In the genomic region with DNA sequence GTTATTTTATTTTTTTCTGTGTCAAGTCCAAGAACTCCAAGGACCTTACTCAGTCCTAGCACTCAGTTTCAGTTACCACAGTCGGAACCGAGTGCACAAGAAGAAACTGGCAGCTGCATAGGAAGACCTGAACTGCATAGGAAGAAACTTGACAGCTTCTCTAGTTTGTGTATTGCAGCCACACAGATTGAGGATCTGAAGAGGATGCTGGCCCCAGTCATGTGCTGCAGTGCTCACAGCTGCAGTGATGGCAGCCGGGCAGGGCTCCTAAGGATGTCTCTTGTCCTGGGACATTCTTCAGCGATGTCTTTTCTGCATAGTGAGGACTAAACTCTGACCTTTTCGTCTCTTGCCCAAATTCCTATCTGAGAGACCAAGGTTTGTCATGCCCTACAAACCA, we compare ENCODE assay signal across 28 cellular contexts.
"Had no signal": no experiment of that assay in that cellular context is flagged by ENCODE, and none has a peak within 500 bp of the region (broad histone marks: within the 10 kb centered on the region; RNA-seq: fewer than 3 reads in every experiment).

No MANE protein-coding gene starts in this region.

- H3K27me3 ChIP-seq: ascending aorta, breast epithelium, SJSA1 had no signal

- H3K9me3 ChIP-seq: ascending aorta, breast epithelium, SJSA1, SK-N-SH had no signal

- H3K27me3 Mint-ChIP-seq: activated CD4-positive, alpha-beta T cell treated with anti-CD3 and anti-CD28 coated beads, Interleukin-2, amount 10 ng/mL, durations not matched to agents 24 days and 14 days; activated naive CD8-positive, alpha-beta T cell treated with anti-CD3 and anti-CD28 coated beads, Interleukin-2, amount 10 ng/mL, durations not matched to agents 7 days and 5 days; activated T-cell treated with anti-CD3 and anti-CD28 coated beads, Interleukin-2, amount 50 U/mL, for 24 hours had no signal

- DNase-seq: activated CD4-positive, alpha-beta T cell treated with anti-CD3 and anti-CD28 coated beads, Interleukin-2, amount 10 ng/mL, durations not matched to agents 24 days and 14 days; activated CD4-positive, alpha-beta T cell treated with anti-CD3 and anti-CD28 coated beads, Interleukin-2, amount 50 U/mL, for 48 hours; activated CD8-positive, alpha-beta T cell treated with anti-CD3 and anti-CD28 coated beads, Interleukin-2, amount 10 ng/mL, durations not matched to agents 7 days and 5 days; activated gamma-delta T cell; activated naive CD4-positive, alpha-beta T cell treated with Interleukin-2 at 50 U/mL for 16 hours; activated naive CD8-positive, alpha-beta T cell treated with anti-CD3 and anti-CD28 coated beads, Interleukin-2, amount 10 ng/mL, durations not matched to agents 7 days and 5 days; activated T-cell treated with anti-CD3 and anti-CD28 coated beads, Interleukin-2, amount 50 U/mL, for 24 hours; amygdala; NCI-H1105; NCI-H1417 treated with DMSO at 0.1 percent for 48 hours; NCI-H187 treated with DMSO at 0.1 percent for 48 hours; NCI-H2081; NCI-H226; NCI-H446 treated with DMSO at 0.1 percent for 48 hours; NCI-H524; NCI-H69; NCI-H82; SHP77; SK-N-SH; WERI-Rb-1 had no signal

- H3K9me2 ChIP-seq: SK-N-SH had no signal

- H3K27ac ChIP-seq: ascending aorta, breast epithelium, SJSA1, WERI-Rb-1 had no signal

- H3K4me3 Mint-ChIP-seq: activated CD4-positive, alpha-beta T cell treated with anti-CD3 and anti-CD28 coated beads, Interleukin-2, amount 10 ng/mL, durations not matched to agents 24 days and 14 days; activated CD8-positive, alpha-beta T cell treated with anti-CD3 and anti-CD28 coated beads, Interleukin-2, amount 10 ng/mL, durations not matched to agents 7 days and 5 days; activated naive CD4-positive, alpha-beta T cell treated with anti-CD3 and anti-CD28 coated beads, Interleukin-2, amount 50 U/mL, for 24 hours; activated naive CD8-positive, alpha-beta T cell treated with anti-CD3 and anti-CD28 coated beads, Interleukin-2, amount 10 ng/mL, durations not matched to agents 7 days and 5 days; activated T-cell treated with anti-CD3 and anti-CD28 coated beads, Interleukin-2, amount 50 U/mL, for 24 hours; T-helper 1 cell treated with Interleukin-12 subunit alpha and Interleukin-12 subunit beta and Interleukin-4 antibody, amounts not matched to agents 30 μg/mL and 1 μg/mL, for 36 hours; T-helper 2 cell treated with Interferon-gamma antibody and Interleukin-4, amounts not matched to agents 5 μg/mL and 100 μg/mL, for 36 hours had no signal

- H3K9ac ChIP-seq: SK-N-SH had no signal

- H3K4me2 ChIP-seq: SK-N-SH had no signal

- ATAC-seq: activated CD8-positive, alpha-beta T cell treated with anti-CD3 and anti-CD28 coated beads, Interleukin-2, amount 10 ng/mL, durations not matched to agents 7 days and 5 days; Panc1 had no signal

- H3K4me1 ChIP-seq: ascending aorta, breast epithelium, SJSA1 had no signal

- H3K36me3 Mint-ChIP-seq: activated naive CD4-positive, alpha-beta T cell treated with anti-CD3 and anti-CD28 coated beads, Interleukin-2, amount 50 U/mL, for 24 hours; activated naive CD8-positive, alpha-beta T cell treated with anti-CD3 and anti-CD28 coated beads, Interleukin-2, amount 10 ng/mL, durations not matched to agents 7 days and 5 days had no signal

- H3K27ac Mint-ChIP-seq: activated CD4-positive, alpha-beta T cell treated with anti-CD3 and anti-CD28 coated beads, Interleukin-2, amount 10 ng/mL, durations not matched to agents 24 days and 14 days; activated CD8-positive, alpha-beta T cell treated with anti-CD3 and anti-CD28 coated beads, Interleukin-2, amount 10 ng/mL, durations not matched to agents 7 days and 5 days; activated naive CD4-positive, alpha-beta T cell treated with anti-CD3 and anti-CD28 coated beads, Interleukin-2, amount 50 U/mL, for 24 hours; activated naive CD8-positive, alpha-beta T cell treated with anti-CD3 and anti-CD28 coated beads, Interleukin-2, amount 10 ng/mL, durations not matched to agents 7 days and 5 days; activated T-cell treated with anti-CD3 and anti-CD28 coated beads, Interleukin-2, amount 50 U/mL, for 24 hours; activated T-helper 2 cell treated with anti-CD3 and anti-CD28 coated beads, Interferon-gamma antibody, Interleukin-2, Interleukin-4, amounts not matched to agents 10 μg/mL and 5 μg/mL and 100 μg/mL, durations not matched to agents 14 hours and 24 hours and 36 hours; T-helper 1 cell treated with Interleukin-12 subunit alpha and Interleukin-12 subunit beta and Interleukin-4 antibody, amounts not matched to agents 30 μg/mL and 1 μg/mL, for 36 hours; T-helper 2 cell treated with Interferon-gamma antibody and Interleukin-4, amounts not matched to agents 5 μg/mL and 100 μg/mL, for 36 hours had no signal

- H3K4me3 ChIP-seq: ascending aorta, breast epithelium, SJSA1 had no signal

- H3K4me1 Mint-ChIP-seq: activated CD4-positive, alpha-beta T cell treated with anti-CD3 and anti-CD28 coated beads, Interleukin-2, amount 10 ng/mL, durations not matched to agents 24 days and 14 days; activated naive CD4-positive, alpha-beta T cell treated with anti-CD3 and anti-CD28 coated beads, Interleukin-2, amount 50 U/mL, for 24 hours; activated naive CD8-positive, alpha-beta T cell treated with anti-CD3 and anti-CD28 coated beads, Interleukin-2, amount 10 ng/mL, durations not matched to agents 7 days and 5 days had no signal

- H3K9me3 Mint-ChIP-seq: activated CD4-positive, alpha-beta T cell treated with anti-CD3 and anti-CD28 coated beads, Interleukin-2, amount 10 ng/mL, durations not matched to agents 24 days and 14 days; activated naive CD4-positive, alpha-beta T cell treated with anti-CD3 and anti-CD28 coated beads, Interleukin-2, amount 50 U/mL, for 24 hours; activated T-cell treated with anti-CD3 and anti-CD28 coated beads, Interleukin-2, amount 50 U/mL, for 24 hours; activated T-helper 2 cell treated with anti-CD3 and anti-CD28 coated beads, Interferon-gamma antibody, Interleukin-2, Interleukin-4, amounts not matched to agents 10 μg/mL and 5 μg/mL and 100 μg/mL, durations not matched to agents 14 hours and 24 hours and 36 hours; T-helper 1 cell treated with Interleukin-12 subunit alpha and Interleukin-12 subunit beta and Interleukin-4 antibody, amounts not matched to agents 30 μg/mL and 1 μg/mL, for 36 hours; T-helper 2 cell treated with Interferon-gamma antibody and Interleukin-4, amounts not matched to agents 5 μg/mL and 100 μg/mL, for 36 hours had no signal

- H3K36me3 ChIP-seq: ascending aorta, breast epithelium, SJSA1, WERI-Rb-1 had no signal
